22 cellular contexts compared by ENCODE assay signal in the genomic region with DNA sequence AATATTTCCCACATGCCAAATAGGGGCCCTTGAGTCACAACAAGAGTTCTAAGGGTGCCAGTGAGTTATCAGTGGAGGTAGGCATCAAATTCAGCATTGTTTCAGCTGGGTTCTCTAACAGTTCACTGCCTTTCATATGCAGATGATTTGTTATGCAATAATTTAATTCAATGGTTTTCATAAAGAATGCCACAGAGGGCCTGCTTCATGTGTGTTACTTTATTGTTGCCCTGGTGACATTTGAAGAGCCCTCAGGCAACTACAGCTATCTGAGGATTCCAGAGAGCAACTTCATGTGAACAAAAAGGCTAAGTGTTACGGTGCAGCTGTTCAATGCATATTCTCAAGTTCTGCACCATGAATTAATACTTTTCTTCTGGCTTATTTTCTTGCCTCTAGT. TPM values are rescaled to one million over a fixed set of nuclear protein-coding genes. Genes with fewer than 3 reads are reported as not detected.
DNase-seq lines count a peak whose midpoint lies in the region; ATAC-seq and TF ChIP-seq lines count a peak whose summit lies in the region.
"Had no signal": no experiment of that assay in that cellular context is flagged by ENCODE, and none has a peak within 500 bp of the region (broad histone marks: within the 10 kb centered on the region; RNA-seq: fewer than 3 reads in every experiment).

No MANE protein-coding gene starts in this region.

- H3K36me3 Mint-ChIP-seq in endodermal cell (ENCODE audit: low read depth) = no peaks in the 10 kb centered on the region
- H3K36me3 Mint-ChIP-seq in nephron (ENCODE audit: low read depth) = no peaks in the 10 kb centered on the region
- H3K36me3 Mint-ChIP-seq: activated naive CD4-positive, alpha-beta T cell treated with anti-CD3 and anti-CD28 coated beads, Interleukin-2, amount 50 U/mL, for 72 hours; IgD-negative memory B cell; mesothelial cell of epicardium; neural progenitor cell; WTC11 had no signal

- H3K27ac ChIP-seq in endodermal cell (ENCODE audit: low read depth, low read length) = peak overlapping the region; percentile 86
- H3K27ac ChIP-seq in heart right ventricle = no peak overlapping the region
- H3K27ac ChIP-seq: coronary artery, neural progenitor cell had no signal

- H3K4me1 Mint-ChIP-seq in endodermal cell (peaks cover 8% of the 10 kb centered on the region), nephron (peaks cover 45% of the 10 kb centered on the region)
- H3K4me1 Mint-ChIP-seq: CD8-positive, alpha-beta memory T cell had no signal

- DNase-seq in DMS153 (lab: John Stamatoyannopoulos, UW) (peak; percentile 27), NCI-H128 (lab: John Stamatoyannopoulos, UW; ENCODE audit: unreplicated experiment) (peak; percentile 12), endodermal cell (no peak), heart right ventricle (no peak)
- DNase-seq in stimulated activated CD4-positive, alpha-beta T cell treated with anti-CD3 and anti-CD28 coated beads, Interleukin-2, amount 100 ng/mL, for 48 hours = no peak
- DNase-seq in activated CD4-positive, alpha-beta T cell treated with anti-CD3 and anti-CD28 coated beads for 1 hour = no peak
- DNase-seq: activated CD8-positive, alpha-beta T cell treated with anti-CD3 and anti-CD28 coated beads, Interleukin-2, amount 10 ng/mL, durations not matched to agents 7 days and 5 days; activated T-cell treated with anti-CD3 and anti-CD28 coated beads, Interleukin-2, amount 50 U/mL, for 24 hours; CD8-positive, alpha-beta memory T cell; MV-4-11; NCI-H2081; NCI-H774; OCI-M1; SIG-M5; substantia nigra had no signal

- TF ChIP-seq CTCF in endodermal cell (conservative IDR thresholded peaks at IDR 0.05) (no peak), nephron (IDR thresholded peaks at IDR 0.05; ENCODE audit: unreplicated experiment in 3 of 3) (no peak), heart right ventricle (IDR thresholded peaks at IDR 0.05) (no peak)

- no peak overlapping the region for H3K27ac Mint-ChIP-seq in endodermal cell
- peak overlapping the region; percentile 19 to 52 (median 39) for H3K27ac Mint-ChIP-seq in nephron
- H3K27ac Mint-ChIP-seq: activated CD8-positive, alpha-beta T cell treated with anti-CD3 and anti-CD28 coated beads, Interleukin-2, amount 10 ng/mL, durations not matched to agents 7 days and 5 days; activated naive CD4-positive, alpha-beta T cell treated with anti-CD3 and anti-CD28 coated beads, Interleukin-2, amount 50 U/mL, for 72 hours; activated T-cell treated with anti-CD3 and anti-CD28 coated beads, Interleukin-2, amount 50 U/mL, for 24 hours; CD8-positive, alpha-beta memory T cell; mesothelial cell of epicardium; neural progenitor cell; WTC11 had no signal

- no peak overlapping the region for H3K9ac ChIP-seq in endodermal cell (ENCODE audit: extremely low read depth, low read length, poor library complexity, severe bottlenecking)
- H3K9ac ChIP-seq: neural progenitor cell had no signal

- no peak overlapping the region for H3K4me3 Mint-ChIP-seq in endodermal cell
- no peak overlapping the region for H3K4me3 Mint-ChIP-seq in nephron
- H3K4me3 Mint-ChIP-seq: activated CD8-positive, alpha-beta T cell treated with anti-CD3 and anti-CD28 coated beads, Interleukin-2, amount 10 ng/mL, durations not matched to agents 7 days and 5 days; activated T-cell treated with anti-CD3 and anti-CD28 coated beads, Interleukin-2, amount 50 U/mL, for 24 hours; CD8-positive, alpha-beta memory T cell; IgD-negative memory B cell; mesothelial cell of epicardium; neural progenitor cell; WTC11 had no signal

- no peaks in the 10 kb centered on the region for H3K27me3 Mint-ChIP-seq in endodermal cell (ENCODE audit: insufficient read depth)
- H3K27me3 Mint-ChIP-seq in nephron (ENCODE audit: low read depth) = no peaks in the 10 kb centered on the region

- H3K9me3 Mint-ChIP-seq in endodermal cell (no peaks in the 10 kb centered on the region), nephron (no peaks in the 10 kb centered on the region)
- H3K9me3 Mint-ChIP-seq: activated naive CD4-positive, alpha-beta T cell treated with anti-CD3 and anti-CD28 coated beads, Interleukin-2, amount 50 U/mL, for 72 hours; activated T-cell treated with anti-CD3 and anti-CD28 coated beads, Interleukin-2, amount 50 U/mL, for 24 hours; CD8-positive, alpha-beta memory T cell; IgD-negative memory B cell; mesothelial cell of epicardium; neural progenitor cell; WTC11 had no signal

- no peak for ATAC-seq in heart right ventricle
- ATAC-seq: activated CD8-positive, alpha-beta T cell treated with anti-CD3 and anti-CD28 coated beads, Interleukin-2, amount 10 ng/mL, durations not matched to agents 7 days and 5 days; activated naive CD4-positive, alpha-beta T cell treated with anti-CD3 and anti-CD28 coated beads, Interleukin-2, amount 50 U/mL, for 72 hours; WTC11 had no signal

- H3K36me3 ChIP-seq in endodermal cell (ENCODE audit: control insufficient read depth, insufficient read depth, low read length) = no peaks in the 10 kb centered on the region
- H3K36me3 ChIP-seq in heart right ventricle = peaks cover 0 to 2% (median 0%) of the 10 kb centered on the region in 9 donors
- H3K36me3 ChIP-seq: neural progenitor cell had no signal

- H3K4me3 ChIP-seq in endodermal cell (ENCODE audit: low read length) (no peak overlapping the region), heart right ventricle (no peak overlapping the region)
- H3K4me3 ChIP-seq: coronary artery, neural progenitor cell had no signal

- no peaks in the 10 kb centered on the region for H3K4me1 ChIP-seq in endodermal cell (ENCODE audit: control insufficient read depth, insufficient read depth, low read length)
- peaks cover 0 to 27% (median 0%) of the 10 kb centered on the region in 9 donors for H3K4me1 ChIP-seq in heart right ventricle

- H3K9me3 ChIP-seq in endodermal cell (ENCODE audit: control insufficient read depth, low read length) (no peaks in the 10 kb centered on the region), heart right ventricle (no peaks in the 10 kb centered on the region)

- intact Hi-C loops in heart right ventricle (cut with DNase I) = no loop called here

- H3K27me3 ChIP-seq in endodermal cell (ENCODE audit: control insufficient read depth, insufficient read depth, low read length, poor library complexity, severe bottlenecking) (no peaks in the 10 kb centered on the region), heart right ventricle (no peaks in the 10 kb centered on the region)
- H3K27me3 ChIP-seq: neural progenitor cell had no signal

- 91% methylated on average over 1 of the region's 1 CpG; no CpG with 5 or more reads in 1 of the 2 experiments for WGBS in endodermal cell (ENCODE audit: insufficient coverage in 1 of 2, insufficient read length in 1 of 2), 2 experiments
- WGBS in heart right ventricle, 2 donors = 84 to 88% methylated on average over 1 of the region's 1 CpG

RNA-seq across cellular contexts. Expression of gene STARD13, which starts 43.1 kb away (rescaled TPM):
- total RNA-seq in endodermal cell (1 to 10 TPM; 2.5 to 3.7 TPM), heart right ventricle (10 to 100 TPM; 18.2 to 38.3 (median 28.5) TPM)
- polyA plus RNA-seq in endodermal cell (2013, experiment 1 of 2) = 2.2 TPM
- 3.0 TPM for polyA plus RNA-seq in endodermal cell (2013, experiment 2 of 2)
- 10 to 100 TPM in 1 of 2 donors, 1 to 10 TPM in 1; 7.1 to 15.2 TPM for polyA plus RNA-seq in heart right ventricle
- total RNA-seq: activated CD8-positive, alpha-beta T cell treated with anti-CD3 and anti-CD28 coated beads, Interleukin-2, amount 10 ng/mL, durations not matched to agents 7 days and 5 days had no signal
- polyA plus RNA-seq: CD8-positive, alpha-beta memory T cell; IgD-negative memory B cell had no signal

Comparison
In these comparisons a context has a peak if more than half of its experiments do, and no peak if none do; other contexts are left out.
1. DNase-seq: peak in DMS153 (single experiment) and NCI-H128 (single experiment); none in endodermal cell (single experiment), heart right ventricle (0 of 2), stimulated activated CD4-positive, alpha-beta T cell treated with anti-CD3 and anti-CD28 coated beads, Interleukin-2, amount 100 ng/mL, for 48 hours (0 of 2) and activated CD4-positive, alpha-beta T cell treated with anti-CD3 and anti-CD28 coated beads for 1 hour (single experiment).
2. RNA of gene STARD13, which starts 43.1 kb away (total RNA-seq): 18.2 to 38.3 TPM in heart right ventricle; 2.5 to 3.7 TPM in endodermal cell; every median in the first group is over 4 times any median in the second.